8 cellular contexts compared by ENCODE assay signal in the genomic region with DNA sequence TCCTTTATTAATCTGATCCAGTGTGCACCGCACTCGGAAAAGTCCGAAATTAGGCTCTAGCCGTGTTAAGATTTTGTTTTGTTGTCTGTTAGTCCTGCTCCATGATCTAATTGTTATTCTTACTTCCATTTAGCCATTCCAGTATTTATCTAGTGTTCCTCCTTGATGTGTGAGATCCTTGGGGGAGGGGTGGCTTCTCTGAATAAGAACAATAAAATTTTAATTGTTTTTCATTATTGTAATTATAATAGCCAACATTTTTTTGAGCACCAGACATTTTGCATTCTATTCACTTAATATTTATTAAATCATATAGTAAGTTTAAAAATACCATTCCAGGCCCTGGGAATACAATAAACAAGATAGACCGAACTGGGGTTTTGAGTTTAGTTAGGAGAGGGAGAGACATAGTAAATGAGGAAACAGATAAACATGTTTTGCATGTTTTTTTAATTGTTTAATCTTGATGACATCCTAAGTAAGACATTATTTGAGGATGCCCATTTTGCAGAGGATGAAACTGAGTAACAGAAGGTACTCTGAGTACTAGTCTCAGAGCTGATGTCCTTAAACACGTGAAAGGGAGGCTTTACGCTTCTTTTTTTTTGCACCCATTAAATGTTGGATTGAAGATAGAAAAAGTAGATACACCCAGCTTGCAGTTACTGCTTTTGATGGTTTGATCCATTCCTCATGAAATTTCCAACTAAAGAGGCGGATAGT. TPM values are rescaled to one million over a fixed set of nuclear protein-coding genes. Genes with fewer than 3 reads are reported as not detected.
DNase-seq lines count a peak whose midpoint lies in the region; ATAC-seq and TF ChIP-seq lines count a peak whose summit lies in the region.

No MANE protein-coding gene starts in this region.

- no peaks in the 10 kb centered on the region for H3K27me3 ChIP-seq in BLaER1

- no peak for ATAC-seq in naive thymus-derived CD8-positive, alpha-beta T cell

- peaks cover 40% of the 10 kb centered on the region for H3K4me1 ChIP-seq in BLaER1

- H4K20me1 ChIP-seq in BLaER1: peaks cover 44% of the 10 kb centered on the region

- peaks cover 0 to 10% (median 1%) of the 10 kb centered on the region in 3 donors for H3K36me3 Mint-ChIP-seq in naive thymus-derived CD8-positive, alpha-beta T cell

- H3K4me3 ChIP-seq in BLaER1 (peak overlapping the region; percentile 90), choroid plexus epithelial cell (ENCODE audit: low read depth, low read length) (peak overlapping the region; percentile 81)

- H3K27me3 Mint-ChIP-seq in naive thymus-derived CD8-positive, alpha-beta T cell: no peaks in the 10 kb centered on the region

- no peak for TF ChIP-seq CTCF in choroid plexus epithelial cell (conservative IDR thresholded peaks at IDR 0.05; ENCODE audit: low read depth, low read length)

- no peaks in the 10 kb centered on the region for H3K9me3 Mint-ChIP-seq in naive thymus-derived CD8-positive, alpha-beta T cell

- H3K9ac ChIP-seq in BLaER1: peak overlapping the region; percentile 85

- peak overlapping the region; percentile 81 to 93 (median 86) for H3K4me3 Mint-ChIP-seq in naive thymus-derived CD8-positive, alpha-beta T cell

- H3K36me3 ChIP-seq in BLaER1 (peaks cover 6% of the 10 kb centered on the region), KOPT-K1 (ENCODE audit: insufficient read depth, low read length) (peaks cover 6% of the 10 kb centered on the region; the same call in 1 of the 2 replicates)

- peak overlapping the region; percentile 79; the same call in 1 of the 2 replicates for H3K27ac ChIP-seq in BLaER1
- H3K27ac ChIP-seq in KOPT-K1 (ENCODE audit: low read depth, low read length, poor library complexity, severe bottlenecking): peak overlapping the region; percentile 65

- H3K4me1 Mint-ChIP-seq in naive thymus-derived CD8-positive, alpha-beta T cell: peaks cover 8 to 36% (median 21%) of the 10 kb centered on the region in 4 donors

- peak overlapping the region; percentile 59 to 97 (median 84) for H3K27ac Mint-ChIP-seq in naive thymus-derived CD8-positive, alpha-beta T cell

- DNase-seq in choroid plexus epithelial cell (ENCODE audit: low read depth) (peak; percentile 7), SHP77 (lab: John Stamatoyannopoulos, UW) (no peak), mesenteric fat pad (ENCODE audit: low spot score) (no peak), NAMALWA (ENCODE audit: low spot score) (no peak)
- no peak for DNase-seq in naive thymus-derived CD8-positive, alpha-beta T cell
- DNase-seq in stimulated activated CD4-positive, alpha-beta T cell treated with anti-CD3 and anti-CD28 coated beads, Interleukin-4, amount 100 ng/mL, for 1 hour: no peak

- H3K9me3 ChIP-seq in BLaER1: no peaks in the 10 kb centered on the region
- H3K9me3 ChIP-seq in KOPT-K1 (ENCODE audit: insufficient read depth, low read length, poor library complexity, severe bottlenecking): no peaks in the 10 kb centered on the region

- H3K4me2 ChIP-seq in BLaER1: peak overlapping the region; percentile 94

- POLR2A ChIA-PET in naive thymus-derived CD8-positive, alpha-beta T cell (lab: Charles Lee): interaction anchor here (0.6 to 2.5 kb wide), 9 partner anchors 25 to 621 kb away, joined by 3 to 22 read pairs (median 9); a partner anchor contains a TSS

RNA-seq across cellular contexts. Expression of a gene that starts 1.2 kb away (rescaled TPM):
- total RNA-seq in naive thymus-derived CD8-positive, alpha-beta T cell: 10 to 100 TPM; 33.5 to 33.8 TPM
- 10 to 100 TPM; 11.9 to 17.9 (median 14.8) TPM for polyA plus RNA-seq in naive thymus-derived CD8-positive, alpha-beta T cell
- 10.5 TPM for total RNA-seq in mesenteric fat pad

RNA-seq across cellular contexts. Expression of a gene that starts 47.5 kb away (rescaled TPM):
- 1 to 10 TPM; 3.6 to 4.3 TPM for total RNA-seq in naive thymus-derived CD8-positive, alpha-beta T cell
- polyA plus RNA-seq in naive thymus-derived CD8-positive, alpha-beta T cell: 1 to 10 TPM; 6.1 to 9.1 (median 6.4) TPM
- 22.1 TPM for total RNA-seq in mesenteric fat pad
